8 cellular contexts compared by ENCODE assay signal in genomic region chr18:58529714-58530354, GRCh38.
DNase-seq lines count a peak whose midpoint lies in the region; ATAC-seq, FAIRE-seq and TF ChIP-seq lines count a peak whose summit lies in the region.

No MANE protein-coding gene starts in this region.

- H3K27ac ChIP-seq in GM23248 (no peak overlapping the region), HepG2 (ENCODE audit: extremely low read length, insufficient read depth, low read length) (no peak overlapping the region)

- POLR2A ChIA-PET in HepG2 (lab: Yijun Ruan, JAX): interaction anchor here (1.6 kb wide), 1 partner anchor 20 kb away, joined by 4 read pairs; no protein-coding TSS in a partner anchor

- H3K9me3 ChIP-seq in GM23248 (ENCODE audit: low read depth) (no peaks in the 10 kb centered on the region), HepG2 (ENCODE audit: low read length) (no peaks in the 10 kb centered on the region)

- no TSS peak for BruUV-seq in HepG2 (replicated peaks; lab: Mats Ljungman, UMichigan)

- H3K4me3 ChIP-seq in GM23248: no peak overlapping the region
- no peak overlapping the region for H3K4me3 ChIP-seq in HepG2 (replicated peaks in 1 of 3; ENCODE audit: insufficient read depth in 1 of 3, low read depth in 2 of 3, low read length in 3 of 3)

- DNase-seq in CD1c-positive myeloid dendritic cell (ENCODE audit: extremely low spot score) (peak; percentile 74), GM23248 (peak; percentile 72), NCI-H2171 (lab: John Stamatoyannopoulos, UW) (peak; percentile 40), HepG2 (ENCODE audit: low spot score) (peak; percentile 69)
- DNase-seq in activated CD4-positive, CD25-positive, alpha-beta regulatory T cell treated with anti-CD3 and anti-CD28 coated beads, Interleukin-2, amount 50 U/mL, for 16 hours (ENCODE audit: low read depth, low spot score): peak; percentile 38
- DNase-seq in central memory CD4-positive, alpha-beta T cell: peak; percentile 54
- DNase-seq in stimulated activated CD8-positive, alpha-beta memory T cell treated with anti-CD3 and anti-CD28 coated beads, Interleukin-4, amount 100 ng/mL, for 4 hours (ENCODE audit: low read depth in 2 of 2, low spot score in 1 of 2): peak; percentile 43 to 56

- CTCF ChIA-PET in HepG2 (lab: Yijun Ruan, JAX; ENCODE audit: low intra/inter-chr PET ratio, low total read pairs): interaction anchor here (0.9 to 2.6 kb wide), 2 partner anchors 130 to 234 kb away, joined by 3 to 10 read pairs; no protein-coding TSS in a partner anchor

- H3K4me1 ChIP-seq in GM23248 (ENCODE audit: insufficient read depth): peaks cover 10% of the 10 kb centered on the region
- peaks cover 57% of the 10 kb centered on the region for H3K4me1 ChIP-seq in HepG2 (ENCODE audit: insufficient read depth, low read length)

- H3K79me2 ChIP-seq in GM23248 (ENCODE audit: insufficient read depth) (peaks cover 6% of the 10 kb centered on the region), HepG2 (ENCODE audit: insufficient read depth, low read length) (peaks cover 6% of the 10 kb centered on the region)

- H3K9me2 ChIP-seq in GM23248 (ENCODE audit: insufficient read depth): no peaks in the 10 kb centered on the region

- peaks cover 5% of the 10 kb centered on the region; the same call in 1 of the 2 replicates for H3F3A ChIP-seq in GM23248 (ENCODE audit: insufficient read depth)

- in situ Hi-C loops in GM23248 (cut with MboI): loop anchor here (10.0 kb wide), 1 partner anchor 535 kb away; no protein-coding TSS in a partner anchor
- in situ Hi-C loops in HepG2 (cut with HindIII; ENCODE audit: extremely low pct_ligation_motif_present, low pct_unique_long_range_greater_than_20kb): loop anchor here (5.0 to 25.0 kb wide), 4 partner anchors 77 to 532 kb away; no protein-coding TSS in a partner anchor

- WGBS in GM23248 (ENCODE audit: low coverage in 1 of 2, low lambda C conversion rate in 2 of 2, missing lambda C conversion rate in 2 of 2), 2 experiments: 40 to 42% methylated on average over 6 of the region's 6 CpGs
- WGBS in HepG2 (ENCODE audit: low lambda C conversion rate): 46% methylated on average over 6 of the region's 6 CpGs

- H3K36me3 ChIP-seq in GM23248 (ENCODE audit: low read depth) (peaks cover 15% of the 10 kb centered on the region; the same call in 1 of the 2 replicates), HepG2 (replicated peaks in 1 of 2; ENCODE audit: control insufficient read depth in 1 of 2, insufficient read depth in 2 of 2, low read length in 2 of 2) (no peaks in the 10 kb centered on the region)

- TF ChIP-seq CTCF in HepG2 (CRISPR knock-in tag; IDR thresholded peaks at IDR 0.05): peak; percentile 92

- no peaks in the 10 kb centered on the region for H4K20me1 ChIP-seq in GM23248 (ENCODE audit: insufficient read depth)
- H4K20me1 ChIP-seq in HepG2 (ENCODE audit: insufficient read depth, low read length): no peaks in the 10 kb centered on the region

- no peak for TF ChIP-seq POLR2A in HepG2 (IDR thresholded peaks at IDR 0.05; ENCODE audit: insufficient read depth in 1 of 2, low read depth in 2 of 2, low read length in 2 of 2)

- FAIRE-seq in HepG2 (lab: Jason Lieb, UNC): peak; percentile 80

- H2AFZ ChIP-seq in GM23248 (no peak overlapping the region), HepG2 (ENCODE audit: low read length) (no peak overlapping the region)

- H3K27me3 ChIP-seq in GM23248 (replicated peaks; ENCODE audit: insufficient read depth) (no peaks in the 10 kb centered on the region), HepG2 (ENCODE audit: control insufficient read depth in 1 of 2, insufficient read depth in 2 of 2, low read length in 2 of 2) (no peaks in the 10 kb centered on the region)

- no peak overlapping the region for H3K9ac ChIP-seq in GM23248
- no peak overlapping the region for H3K9ac ChIP-seq in HepG2 (ENCODE audit: insufficient read depth, low read depth, low read length)

- intact Hi-C loops in HepG2 (cut with micrococcal nuclease; ENCODE audit: unreplicated experiment): loop anchor here (1.0 to 10.0 kb wide), 3 partner anchors 131 to 485 kb away; partner anchors contain the start of gene NEDD4L

- H3K4me2 ChIP-seq in GM23248 (ENCODE audit: unreplicated experiment): no peak overlapping the region
- H3K4me2 ChIP-seq in HepG2 (ENCODE audit: low read depth, low read length): no peak overlapping the region

- TF ChIP-seq EP300 in HepG2 (IDR thresholded peaks at IDR 0.05; ENCODE audit: low read depth in 2 of 2, low read length in 2 of 2): peak in 1 of 2 experiments; percentile 9; a peak in 1 of 4 replicates
- no peak for TF ChIP-seq EP300 in HepG2 (CRISPR knock-in tag; IDR thresholded peaks at IDR 0.05; ENCODE audit: borderline replicate concordance)

- ATAC-seq in HepG2 (peak; percentile 34; the same call in 2 of the 3 replicates), HG02678 (IDR thresholded peaks at IDR 0.05; ENCODE audit: unreplicated experiment) (no peak)

- peak; percentile 90 for TF ChIP-seq RAD21 in HepG2 (CRISPR knock-in tag; IDR thresholded peaks at IDR 0.05)

TF ChIP-seq in HepG2, 621 proteins besides CTCF, POLR2A, EP300 and RAD21 (continues in another document):
- TF ChIP-seq HCFC1 (IDR thresholded peaks at IDR 0.05; ENCODE audit: low read depth, low read length) (no peak), ZSCAN5A (CRISPR knock-in tag; IDR thresholded peaks at IDR 0.05; ENCODE audit: borderline replicate concordance) (no peak), HINFP (CRISPR knock-in tag; IDR thresholded peaks at IDR 0.05; ENCODE audit: low read depth) (no peak), ZNF589 (CRISPR knock-in tag; conservative IDR thresholded peaks at IDR 0.05) (no peak), ZNF124 (CRISPR knock-in tag; IDR thresholded peaks at IDR 0.05) (0 out of 2 replicates have a peak, but pooled peaks have one; percentile 53), MEIS2 (CRISPR knock-in tag; IDR thresholded peaks at IDR 0.05) (no peak), RBAK (CRISPR knock-in tag; IDR thresholded peaks at IDR 0.05) (no peak), HMG20A (CRISPR knock-in tag; IDR thresholded peaks at IDR 0.05; ENCODE audit: borderline replicate concordance) (no peak), JUND (CRISPR knock-in tag; IDR thresholded peaks at IDR 0.05) (no peak), SKI (IDR thresholded peaks at IDR 0.05; ENCODE audit: partially characterized antibody) (no peak), PBX2 (CRISPR knock-in tag; IDR thresholded peaks at IDR 0.05) (no peak), NR2C2 (CRISPR knock-in tag; IDR thresholded peaks at IDR 0.05; ENCODE audit: borderline replicate concordance) (no peak), HOXA3 (CRISPR knock-in tag; IDR thresholded peaks at IDR 0.05) (no peak), ZNF572 (CRISPR knock-in tag; IDR thresholded peaks at IDR 0.05) (no peak), TARDBP (CRISPR knock-in tag; IDR thresholded peaks at IDR 0.05) (no peak), ZNF354B (CRISPR knock-in tag; IDR thresholded peaks at IDR 0.05) (no peak), ZNF441 (CRISPR knock-in tag; IDR thresholded peaks at IDR 0.05; ENCODE audit: borderline replicate concordance) (no peak), CENPT (CRISPR knock-in tag; IDR thresholded peaks at IDR 0.05; ENCODE audit: low read depth) (no peak), ZNF678 (CRISPR knock-in tag; IDR thresholded peaks at IDR 0.05) (no peak)
